ENCODE assay signal across 8 cellular contexts in genomic region chr5:154654484-154655375, GRCh38.
DNase-seq lines count a peak whose midpoint lies in the region; ATAC-seq and TF ChIP-seq lines count a peak whose summit lies in the region.

No MANE protein-coding gene starts in this region.

- TF ChIP-seq CTCF in GM12864 (IDR thresholded peaks at IDR 0.05; ENCODE audit: low read depth, low read length, missing control alignments) = no peak
- no peak for TF ChIP-seq CTCF in Peyer's patch (IDR thresholded peaks at IDR 0.05)
- TF ChIP-seq CTCF in psoas muscle (IDR thresholded peaks at IDR 0.05) = no peak

- no peaks in the 10 kb centered on the region for H3K9me3 ChIP-seq in Peyer's patch
- no peaks in the 10 kb centered on the region for H3K9me3 ChIP-seq in psoas muscle

- peak overlapping the region; percentile 23; the same call in 1 of the 2 replicates for H3K4me3 ChIP-seq in GM12864 (ENCODE audit: low read depth, low read length)
- peak overlapping the region in 1 of 4 donors; percentile 8 for H3K4me3 ChIP-seq in Peyer's patch
- H3K4me3 ChIP-seq in psoas muscle = peak overlapping the region; percentile 11

- intact Hi-C loops in left cardiac atrium (cut with DNase I) = loop anchor here in 1 of 2 donors (5.0 kb wide), 1 partner anchor 158 kb away; no protein-coding TSS in a partner anchor
- intact Hi-C loops in psoas muscle (cut with DNase I) = no loop called here

- no peaks in the 10 kb centered on the region for H3K27me3 ChIP-seq in Peyer's patch
- H3K27me3 ChIP-seq in psoas muscle (ENCODE audit: insufficient read depth in 3 of 3, low read length in 2 of 3) = no peaks in the 10 kb centered on the region

- H3K4me1 ChIP-seq in Peyer's patch (peaks cover 0 to 22% (median 3%) of the 10 kb centered on the region in 4 donors), psoas muscle (peaks cover 13% of the 10 kb centered on the region)

- H3K27ac ChIP-seq in Peyer's patch (peak overlapping the region in 3 of 4 donors; percentile 43 to 85 (median 59)), psoas muscle (peak overlapping the region; percentile 48)

- H3K36me3 ChIP-seq in Peyer's patch = no peaks in the 10 kb centered on the region
- H3K36me3 ChIP-seq in psoas muscle (ENCODE audit: insufficient read depth in 1 of 2, low read depth in 1 of 2) = no peaks in the 10 kb centered on the region

- no peak for TF ChIP-seq POLR2A in Peyer's patch (IDR thresholded peaks at IDR 0.05)

- ATAC-seq in left cardiac atrium (peak; percentile 31 to 35), psoas muscle (peak; percentile 31 to 58 (median 44)), HG03175 (IDR thresholded peaks at IDR 0.05; ENCODE audit: unreplicated experiment) (no peak)

- DNase-seq in GM12864 (ENCODE audit: low read depth) (no peak), Peyer's patch (no peak), left cardiac atrium (no peak), psoas muscle (no peak), dedifferentiated amniotic fluid mesenchymal stem cell (ENCODE audit: extremely low spot score) (no peak), NCI-H748 treated with DMSO at 0.1 percent for 48 hours (lab: John Stamatoyannopoulos, UW) (no peak), HT-29 (ENCODE audit: low spot score) (no peak)

- 41 to 63% (median 45%) methylated on average over 13 of the region's 13 CpGs for WGBS in psoas muscle, 3 donors
